ENCODE assay signal across 8 cellular contexts in the genomic region with DNA sequence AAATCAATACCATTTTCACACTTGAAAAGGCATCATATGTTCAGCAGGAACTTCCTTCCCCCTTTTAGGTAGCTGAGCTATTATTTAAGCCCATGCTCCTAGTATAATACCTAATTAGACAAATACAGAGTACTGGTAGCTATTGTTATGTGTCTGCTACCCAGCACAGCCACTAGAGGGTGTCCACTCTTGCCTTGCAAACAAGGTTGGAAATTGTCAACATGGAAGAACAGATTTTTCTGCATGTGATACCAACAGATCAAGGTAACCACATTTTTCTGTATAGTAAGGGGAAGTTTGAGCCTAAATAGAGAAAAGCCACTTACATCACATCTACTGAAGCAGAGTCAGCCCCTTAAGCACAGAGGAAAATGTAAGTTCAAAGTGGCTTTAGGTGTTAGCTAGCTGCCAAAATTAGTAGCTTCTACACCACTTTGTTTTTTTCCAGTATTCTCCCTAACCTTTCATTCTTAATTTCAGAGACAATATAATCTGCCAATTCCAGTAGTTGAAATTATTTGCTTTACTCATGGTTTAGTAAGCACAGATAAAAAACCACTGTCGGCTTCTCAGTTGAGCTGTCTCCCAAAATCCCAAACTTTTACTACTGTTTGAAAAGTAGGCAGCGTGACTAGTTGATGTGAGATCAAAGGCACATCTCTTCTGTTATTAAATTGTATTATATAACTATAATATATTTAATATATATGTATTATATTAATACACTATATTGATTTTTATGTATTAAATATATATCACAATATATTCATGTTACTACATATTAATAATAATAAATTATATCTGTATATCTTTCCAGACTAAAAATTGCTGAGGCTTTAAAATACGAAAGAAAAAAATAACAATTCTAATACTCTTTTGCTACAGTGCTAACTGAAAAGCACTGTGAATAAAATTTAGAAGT. TPM values are rescaled to one million over a fixed set of nuclear protein-coding genes. Genes with fewer than 3 reads are reported as not detected.
A peak's percentile ranks its signal among the peaks of the same experiment; 100 is the strongest.
DNase-seq lines count a peak whose midpoint lies in the region; ATAC-seq and TF ChIP-seq lines count a peak whose summit lies in the region.

No MANE protein-coding gene starts in this region.

- no peaks in the 10 kb centered on the region for H3K27me3 ChIP-seq in BE2C
- no peaks in the 10 kb centered on the region for H3K27me3 ChIP-seq in WERI-Rb-1 (ENCODE audit: insufficient read depth, low read depth, severe bottlenecking)

- H3K4me1 ChIP-seq in BE2C = peaks cover 5% of the 10 kb centered on the region; the same call in 1 of the 2 replicates

- H3K36me3 Mint-ChIP-seq in mesothelial cell of epicardium = peaks cover 34% of the 10 kb centered on the region

- DNase-seq in BE2C = peak; percentile 77
- DNase-seq in NCI-H146 (lab: John Stamatoyannopoulos, UW) = peak; percentile 36
- DNase-seq in WERI-Rb-1 = peak; percentile 87
- peak; percentile 19 for DNase-seq in effector CD4-positive, alpha-beta T cell
- no peak for DNase-seq in mesothelial cell of epicardium (ENCODE audit: low spot score in 2 of 2, unreplicated experiment in 2 of 2)
- peak; percentile 59 for DNase-seq in stromal cell of bone marrow (ENCODE audit: low read depth)

- H3K4me3 ChIP-seq in BE2C (ENCODE audit: low read depth, low read length) (no peak overlapping the region), WERI-Rb-1 (ENCODE audit: low read depth, low read length) (no peak overlapping the region)

- H3K9me3 ChIP-seq in BE2C = no peaks in the 10 kb centered on the region
- no peaks in the 10 kb centered on the region for H3K9me3 ChIP-seq in WERI-Rb-1 (ENCODE audit: severe bottlenecking)

- H3K36me3 ChIP-seq in BE2C (no peaks in the 10 kb centered on the region), WERI-Rb-1 (no peaks in the 10 kb centered on the region)

- no peak overlapping the region for H3K27ac ChIP-seq in WERI-Rb-1

- H3K4me3 Mint-ChIP-seq in mesothelial cell of epicardium = no peak overlapping the region

- ATAC-seq in GM18508 (IDR thresholded peaks at IDR 0.05; ENCODE audit: insufficient read depth, unreplicated experiment) (peak; percentile 86), HG02884 (IDR thresholded peaks at IDR 0.05; ENCODE audit: unreplicated experiment) (peak; percentile 93)

- H3K27ac Mint-ChIP-seq in mesothelial cell of epicardium = no peak overlapping the region

- peaks cover 25% of the 10 kb centered on the region for H3K4me1 Mint-ChIP-seq in mesothelial cell of epicardium

- H3K27me3 Mint-ChIP-seq in mesothelial cell of epicardium (ENCODE audit: low read depth) = no peaks in the 10 kb centered on the region

- TF ChIP-seq CTCF in BE2C (IDR thresholded peaks at IDR 0.05; ENCODE audit: low read depth, low read length) (peak; percentile 98), WERI-Rb-1 (IDR thresholded peaks at IDR 0.05; ENCODE audit: low read depth, low read length) (peak; percentile 86), mesothelial cell of epicardium (IDR thresholded peaks at IDR 0.05; ENCODE audit: unreplicated experiment) (peak; percentile 60)

- H3K9me3 Mint-ChIP-seq in mesothelial cell of epicardium = no peaks in the 10 kb centered on the region

RNA-seq across cellular contexts. Expression of a gene that starts 38.2 kb away (rescaled TPM):
- polyA plus RNA-seq in BE2C (2012; ENCODE audit: insufficient read depth, insufficient read length, low read depth) = 0.42 TPM
- 135 to 140 TPM (median 135 TPM) in 3 replicates for total RNA-seq in mesothelial cell of epicardium

Comparison
In these comparisons a context has a peak if more than half of its experiments do, and no peak if none do; other contexts are left out.
1. DNase-seq: peak in BE2C (single experiment), NCI-H146 (single experiment), WERI-Rb-1 (single experiment), effector CD4-positive, alpha-beta T cell (single experiment) and stromal cell of bone marrow (single experiment); none in mesothelial cell of epicardium (0 of 2).
2. Peak in every context shown above with its lines, with median percentiles within 50 percentile points of each other: CTCF ChIP-seq.